Comparison of ENCODE assay signal across 31 cellular contexts in genomic region chr4:184361443-184361842, GRCh38.
DNase-seq lines count a peak whose midpoint lies in the region; ATAC-seq and TF ChIP-seq lines count a peak whose summit lies in the region.
"Had no signal": no experiment of that assay in that cellular context is flagged by ENCODE, and none has a peak within 500 bp of the region (broad histone marks: within the 10 kb centered on the region; RNA-seq: fewer than 3 reads in every experiment).

No MANE protein-coding gene starts in this region.

- no peaks in the 10 kb centered on the region for H3K27me3 Mint-ChIP-seq in MCF 10A (ENCODE audit: insufficient read depth, unreplicated experiment)
- H3K27me3 Mint-ChIP-seq: B cell; brain; effector memory CD8-positive, alpha-beta T cell; IgD-negative memory B cell; stimulated activated memory B cell treated with anti-CD40 and anti-IgM and Interleukin-4, amounts not matched to agents 10 μg/mL and 1 μg/mL and 100 μg/mL, for 72 hours had no signal

- CTCF ChIA-PET in MCF 10A (lab: Yijun Ruan, JAX) = interaction anchor here (1.1 kb wide), 1 partner anchor 97 kb away, joined by 3 read pairs; no protein-coding TSS in a partner anchor

- BruUV-seq in MCF 10A (replicated peaks; lab: Mats Ljungman, UMichigan) = no TSS peak

- no peak for TF ChIP-seq POLR2A in breast epithelium (IDR thresholded peaks at IDR 0.05)
- TF ChIP-seq POLR2A in esophagus squamous epithelium (IDR thresholded peaks at IDR 0.05) = no peak

- no peaks in the 10 kb centered on the region for H3K36me3 Mint-ChIP-seq in MCF 10A (ENCODE audit: insufficient read depth, unreplicated experiment)
- H3K36me3 Mint-ChIP-seq: brain had no signal

- DNase-seq in breast epithelium (ENCODE audit: low spot score in 2 of 2) (no peak), MCF 10A (ENCODE audit: unreplicated experiment) (no peak), esophagus squamous epithelium (lab: John Stamatoyannopoulos, UW) (no peak), iris pigment epithelial cell (ENCODE audit: low read depth) (peak; percentile 68), thoracic aorta (ENCODE audit: low spot score) (no peak), ACHN (no peak), A172 (ENCODE audit: low spot score) (no peak)
- DNase-seq: activated CD4-positive, alpha-beta T cell treated with anti-CD3 and anti-CD28 coated beads for 48 hours; activated gamma-delta T cell treated with Interleukin-2 at 50 U/mL for 16 hours; activated T-cell treated with anti-CD3 and anti-CD28 coated beads, Interleukin-2, amount 50 U/mL, for 1 hour; cortex of kidney; effector memory CD8-positive, alpha-beta T cell; lower lobe of right lung; NCI-H1092; NCI-H187; NCI-H524 treated with DMSO at 0.1 percent for 48 hours; nephron progenitor cell; NK-92 treated with Interleukin-12 subunit alpha and Interleukin-12 subunit beta, amount 100 ng/mL, for 24 hours; PC-3; right cardiac atrium; stimulated activated CD4-positive, alpha-beta T cell treated with anti-CD3 and anti-CD28 coated beads, Interleukin-4, amount 100 ng/mL, for 24 hours; T-helper 9 cell had no signal

- H3K27me3 ChIP-seq in breast epithelium = no peaks in the 10 kb centered on the region
- H3K27me3 ChIP-seq in esophagus squamous epithelium = no peaks in the 10 kb centered on the region
- H3K27me3 ChIP-seq in thoracic aorta (replicated peaks; ENCODE audit: insufficient read depth) = no peaks in the 10 kb centered on the region
- H3K27me3 ChIP-seq: vagina had no signal

- H3K4me3 ChIP-seq in breast epithelium (no peak overlapping the region), esophagus squamous epithelium (no peak overlapping the region), thoracic aorta (no peak overlapping the region)
- H3K4me3 ChIP-seq: lower lobe of right lung, mucosa of descending colon, vagina had no signal

- peaks cover 6% of the 10 kb centered on the region for H3K4me1 Mint-ChIP-seq in MCF 10A (ENCODE audit: insufficient read depth, unreplicated experiment)

- no peaks in the 10 kb centered on the region for H3K9me3 Mint-ChIP-seq in MCF 10A (ENCODE audit: unreplicated experiment)
- H3K9me3 Mint-ChIP-seq: brain; effector memory CD8-positive, alpha-beta T cell; nephron progenitor cell had no signal

- ATAC-seq in thoracic aorta (ENCODE audit: insufficient number of reproducible peaks, low FRiP score, low read depth) (peak; percentile 41), GM19328 (IDR thresholded peaks at IDR 0.05; ENCODE audit: unreplicated experiment) (no peak)
- ATAC-seq: effector memory CD8-positive, alpha-beta T cell; lower lobe of right lung; mucosa of descending colon; PC-3; stimulated activated memory B cell treated with anti-CD40 and anti-IgM and Interleukin-4, amounts not matched to agents 10 μg/mL and 1 μg/mL and 100 μg/mL, for 72 hours had no signal

- H3K4me1 ChIP-seq in breast epithelium (peaks cover 0 to 6% of the 10 kb centered on the region in 2 donors), esophagus squamous epithelium (peaks cover 0 to 42% (median 22%) of the 10 kb centered on the region in 3 donors), thoracic aorta (ENCODE audit: control insufficient read depth in 1 of 2, low read depth in 2 of 2) (peaks cover 16 to 29% of the 10 kb centered on the region in 2 donors)

- H3K36me3 ChIP-seq in breast epithelium (no peaks in the 10 kb centered on the region), esophagus squamous epithelium (no peaks in the 10 kb centered on the region), thoracic aorta (no peaks in the 10 kb centered on the region)
- H3K36me3 ChIP-seq: lower lobe of right lung, vagina had no signal

- in situ Hi-C loops in ACHN (cut with HindIII; ENCODE audit: low pct_ligation_motif_present, low pct_unique_long_range_greater_than_20kb, low sequenced_read_pairs) = no loop called here

- H3K27ac ChIP-seq in breast epithelium (peak overlapping the region; percentile 26 to 35), esophagus squamous epithelium (peak overlapping the region in 3 of 4 donors; percentile 51 to 67 (median 59)), thoracic aorta (peak overlapping the region; percentile 32 to 52)
- H3K27ac ChIP-seq: 22Rv1, lower lobe of right lung, vagina, VCaP had no signal

- WGBS in esophagus squamous epithelium, 2 donors = 32 to 41% methylated on average over 3 of the region's 3 CpGs

- no peak for TF ChIP-seq CTCF in breast epithelium (IDR thresholded peaks at IDR 0.05)
- TF ChIP-seq CTCF in MCF 10A (IDR thresholded peaks at IDR 0.05; ENCODE audit: unreplicated experiment) = no peak
- no peak for TF ChIP-seq CTCF in esophagus squamous epithelium (IDR thresholded peaks at IDR 0.05)
- TF ChIP-seq CTCF in thoracic aorta (IDR thresholded peaks at IDR 0.05) = no peak

- H3K9me3 ChIP-seq in breast epithelium (no peaks in the 10 kb centered on the region), esophagus squamous epithelium (no peaks in the 10 kb centered on the region), thoracic aorta (peaks cover 4% of the 10 kb centered on the region)
- H3K9me3 ChIP-seq: lower lobe of right lung, mucosa of descending colon, vagina had no signal

- POLR2A ChIA-PET in MCF 10A (lab: Yijun Ruan, JAX) = interaction anchor here (1.3 kb wide), 2 partner anchors 14 to 75 kb away, joined by 3 to 4 read pairs; no protein-coding TSS in a partner anchor

- no peak overlapping the region for H3K27ac Mint-ChIP-seq in MCF 10A (ENCODE audit: low read depth, unreplicated experiment)
- H3K27ac Mint-ChIP-seq: B cell; brain; IgD-negative memory B cell; nephron progenitor cell; stimulated activated memory B cell treated with anti-CD40 and anti-IgM and Interleukin-4, amounts not matched to agents 10 μg/mL and 1 μg/mL and 100 μg/mL, for 72 hours had no signal

- intact Hi-C loops in breast epithelium (cut with DNase I; ENCODE audit: low total_unique reads) (no loop called here), MCF 10A (cut with micrococcal nuclease) (no loop called here), esophagus squamous epithelium (cut with DNase I) (no loop called here)

- H3K4me3 Mint-ChIP-seq in MCF 10A (ENCODE audit: unreplicated experiment) = no peak overlapping the region
- H3K4me3 Mint-ChIP-seq: B cell; brain; effector memory CD8-positive, alpha-beta T cell; IgD-negative memory B cell; nephron progenitor cell; stimulated activated memory B cell treated with anti-CD40 and anti-IgM and Interleukin-4, amounts not matched to agents 10 μg/mL and 1 μg/mL and 100 μg/mL, for 72 hours had no signal
